ENCODE assay signal across 9 cellular contexts in genomic region chr7:1669486-1669951, GRCh38. TPM values are rescaled to one million over a fixed set of nuclear protein-coding genes. Genes with fewer than 3 reads are reported as not detected.
DNase-seq lines count a peak whose midpoint lies in the region; ATAC-seq, FAIRE-seq and TF ChIP-seq lines count a peak whose summit lies in the region.
"Had no signal": no experiment of that assay in that cellular context is flagged by ENCODE, and none has a peak within 500 bp of the region (broad histone marks: within the 10 kb centered on the region; RNA-seq: fewer than 3 reads in every experiment).

No MANE protein-coding gene starts in this region.

- peaks cover 0 to 63% (median 33%) of the 10 kb centered on the region in 12 donors for H3K4me1 ChIP-seq in heart left ventricle

- no peak overlapping the region for H3K27ac Mint-ChIP-seq in progenitor cell of endocrine pancreas
- H3K27ac Mint-ChIP-seq: IgD-negative memory B cell had no signal

- no peaks in the 10 kb centered on the region for H3K36me3 ChIP-seq in heart left ventricle

- TF ChIP-seq CTCF in heart left ventricle (IDR thresholded peaks at IDR 0.05) (no peak), progenitor cell of endocrine pancreas (IDR thresholded peaks at IDR 0.05; ENCODE audit: unreplicated experiment) (no peak)

- ATAC-seq in heart left ventricle (no peak), GM21529 (IDR thresholded peaks at IDR 0.05; ENCODE audit: unreplicated experiment) (no peak)

- no peaks in the 10 kb centered on the region for H3K9me3 ChIP-seq in heart left ventricle

- 7 to 22% (median 12%) methylated on average over 5 to 27 of the region's 27 CpGs for whole genome bisulfite sequencing in heart left ventricle, 4 donors

- no peak for TF ChIP-seq POLR2A in heart left ventricle (IDR thresholded peaks at IDR 0.05)

- peak overlapping the region; percentile 31 to 67 (median 55) for H3K4me3 ChIP-seq in heart left ventricle

- H3K36me3 Mint-ChIP-seq in progenitor cell of endocrine pancreas (ENCODE audit: insufficient read depth) = no peaks in the 10 kb centered on the region
- H3K36me3 Mint-ChIP-seq: IgD-negative memory B cell had no signal

- no peaks in the 10 kb centered on the region for H3K9me3 Mint-ChIP-seq in progenitor cell of endocrine pancreas (ENCODE audit: low read depth)

- intact Hi-C loops in heart left ventricle (cut with DNase I) = loop anchor here in 9 of 10 donors (5.0 to 10.0 kb wide), 5 partner anchors 58 to 675 kb away; partner anchors contain the start of gene PSMG3 (in 2 of the 9)

- peak overlapping the region; percentile 41 for H3K4me3 Mint-ChIP-seq in progenitor cell of endocrine pancreas (ENCODE audit: low read depth)

- peaks cover 4% of the 10 kb centered on the region for H3K4me1 Mint-ChIP-seq in progenitor cell of endocrine pancreas (ENCODE audit: low read depth)

- H3K27me3 ChIP-seq in heart left ventricle = peaks cover 0 to 73% (median 13%) of the 10 kb centered on the region in 9 donors

- peaks cover 13% of the 10 kb centered on the region for H3K27me3 Mint-ChIP-seq in progenitor cell of endocrine pancreas

- peak overlapping the region in 5 of 12 donors; percentile 16 to 81 (median 49) for H3K27ac ChIP-seq in heart left ventricle

- peak; percentile 64 for DNase-seq in NCI-H226
- peak in 2 of 5 donors; percentile 7 to 20 for DNase-seq in heart left ventricle
- peak; percentile 30 for DNase-seq in progenitor cell of endocrine pancreas (ENCODE audit: low spot score, unreplicated experiment)
- no peak for DNase-seq in globus pallidus (ENCODE audit: low spot score)
- no peak for DNase-seq in AML-193 (lab: John Stamatoyannopoulos, UW)
- DNase-seq in inferior parietal cortex (ENCODE audit: extremely low spot score) = no peak

- FAIRE-seq in G401.6 (lab: Jason Lieb, UNC) = peak; percentile 88

RNA-seq across cellular contexts. Expression of gene ELFN1, which starts 0.6 kb away (rescaled TPM):
- total RNA-seq in heart left ventricle = 10 to 100 TPM in 1 of 9 donors, 1 to 10 TPM in 8; 3.8 to 18.6 (median 6.8) TPM
- polyA plus RNA-seq in heart left ventricle = 1 to 10 TPM; 2.6 to 5.9 TPM
- total RNA-seq in progenitor cell of endocrine pancreas = 12.3 and 12.9 TPM in 2 replicates

Comparison
In these comparisons a context has a peak if more than half of its experiments do, and no peak if none do; other contexts are left out.
1. DNase-seq: peak in NCI-H226 (single experiment) and progenitor cell of endocrine pancreas (single experiment); none in globus pallidus (single experiment), AML-193 (0 of 2) and inferior parietal cortex (single experiment).